ENCODE assay signal across 18 cellular contexts in genomic region chr12:11823593-11823992, GRCh38.
DNase-seq lines count a peak whose midpoint lies in the region; ATAC-seq and TF ChIP-seq lines count a peak whose summit lies in the region.
"Had no signal": no experiment of that assay in that cellular context is flagged by ENCODE, and none has a peak within 500 bp of the region (broad histone marks: within the 10 kb centered on the region; RNA-seq: fewer than 3 reads in every experiment).

No MANE protein-coding gene starts in this region.

- H3K9ac ChIP-seq in iPS-20b (ENCODE audit: low read depth, low read length) (no peak overlapping the region), smooth muscle cell (ENCODE audit: low read depth) (no peak overlapping the region)

- peaks cover 23% of the 10 kb centered on the region for H3F3A ChIP-seq in smooth muscle cell (ENCODE audit: low read depth)

- 98% methylated on average over 9 of the region's 9 CpGs for WGBS in smooth muscle cell (ENCODE audit: low lambda C conversion rate)

- CTCF ChIA-PET in T-cell (lab: Charles Lee), result no interaction called here

- H3K27me3 ChIP-seq in iPS-20b (ENCODE audit: insufficient read depth, low read length) (no peaks in the 10 kb centered on the region), smooth muscle cell (ENCODE audit: low read depth) (no peaks in the 10 kb centered on the region)
- H3K27me3 ChIP-seq: ascending aorta, upper lobe of left lung had no signal

- H3K36me3 Mint-ChIP-seq in activated T-cell treated with anti-CD3 and anti-CD28 coated beads, Interleukin-2, amount 50 U/mL, for 24 hours (ENCODE audit: low read depth), result peaks cover 50% of the 10 kb centered on the region
- H3K36me3 Mint-ChIP-seq in T-cell, result peaks cover 26% of the 10 kb centered on the region
- H3K36me3 Mint-ChIP-seq in type B pancreatic cell, result peaks cover 26% of the 10 kb centered on the region

- DNase-seq in activated T-cell treated with anti-CD3 and anti-CD28 coated beads, Interleukin-2, amount 50 U/mL, for 24 hours, result no peak
- no peak for DNase-seq in activated T-cell treated with anti-CD3 and anti-CD28 coated beads, Interleukin-2, amount 50 U/mL, for 1 hour
- no peak for DNase-seq in T-cell
- DNase-seq in smooth muscle cell (lab: John Stamatoyannopoulos, UW; ENCODE audit: unreplicated experiment), result no peak
- no peak for DNase-seq in NCI-H128 (lab: John Stamatoyannopoulos, UW; ENCODE audit: unreplicated experiment)
- DNase-seq in NCI-H2227 (lab: John Stamatoyannopoulos, UW; ENCODE audit: unreplicated experiment), result no peak
- DNase-seq in type B pancreatic cell (ENCODE audit: extremely low spot score, unreplicated experiment), result no peak
- DNase-seq: activated gamma-delta T cell; CD8-positive, alpha-beta memory T cell; DMS79 treated with DMSO at 0.1 percent for 48 hours; naive thymus-derived CD4-positive, alpha-beta T cell; NCI-H146; upper lobe of left lung had no signal

- no peak for ATAC-seq in T-cell (replicated peaks in 1 of 4)
- ATAC-seq: naive thymus-derived CD4-positive, alpha-beta T cell had no signal

- no peak overlapping the region for H2AFZ ChIP-seq in smooth muscle cell (ENCODE audit: low read depth)

- no peak overlapping the region for H3K4me3 Mint-ChIP-seq in activated T-cell treated with anti-CD3 and anti-CD28 coated beads, Interleukin-2, amount 50 U/mL, for 24 hours
- H3K4me3 Mint-ChIP-seq in T-cell (no peak overlapping the region), type B pancreatic cell (no peak overlapping the region)
- H3K4me3 Mint-ChIP-seq: naive thymus-derived CD4-positive, alpha-beta T cell had no signal

- no peaks in the 10 kb centered on the region for H3K9me3 ChIP-seq in iPS-20b (ENCODE audit: insufficient read depth, low read depth, low read length)
- H3K9me3 ChIP-seq in smooth muscle cell (replicated peaks; ENCODE audit: low read depth), result no peaks in the 10 kb centered on the region
- H3K9me3 ChIP-seq: ascending aorta, upper lobe of left lung had no signal

- H3K4me1 Mint-ChIP-seq in activated T-cell treated with anti-CD3 and anti-CD28 coated beads, Interleukin-2, amount 50 U/mL, for 24 hours (ENCODE audit: low read depth), result peaks cover 51% of the 10 kb centered on the region
- H3K4me1 Mint-ChIP-seq in T-cell (peaks cover 35 to 41% (median 40%) of the 10 kb centered on the region in 3 donors), type B pancreatic cell (ENCODE audit: unreplicated experiment) (peaks cover 26% of the 10 kb centered on the region)

- POLR2A ChIA-PET in T-cell (lab: Charles Lee), result no interaction called here

- H4K20me1 ChIP-seq in smooth muscle cell (ENCODE audit: low read depth), result peaks cover 6% of the 10 kb centered on the region

- peaks cover 29% of the 10 kb centered on the region for H3K79me2 ChIP-seq in smooth muscle cell (ENCODE audit: low read depth)

- H3K27ac Mint-ChIP-seq in activated T-cell treated with anti-CD3 and anti-CD28 coated beads, Interleukin-2, amount 50 U/mL, for 24 hours, result peak overlapping the region; percentile 54
- H3K27ac Mint-ChIP-seq in T-cell, result peak overlapping the region; percentile 59 to 62
- H3K27ac Mint-ChIP-seq in type B pancreatic cell, result no peak overlapping the region
- H3K27ac Mint-ChIP-seq: progenitor cell of endocrine pancreas had no signal

- no peak overlapping the region for H3K4me3 ChIP-seq in iPS-20b (ENCODE audit: low read length)
- no peak overlapping the region for H3K4me3 ChIP-seq in smooth muscle cell
- H3K4me3 ChIP-seq: ascending aorta, coronary artery, lung, upper lobe of left lung had no signal

- H3K9me3 Mint-ChIP-seq in activated T-cell treated with anti-CD3 and anti-CD28 coated beads, Interleukin-2, amount 50 U/mL, for 24 hours, result no peaks in the 10 kb centered on the region
- no peaks in the 10 kb centered on the region for H3K9me3 Mint-ChIP-seq in T-cell
- no peaks in the 10 kb centered on the region for H3K9me3 Mint-ChIP-seq in type B pancreatic cell
- H3K9me3 Mint-ChIP-seq: CD8-positive, alpha-beta memory T cell had no signal

- no peak for TF ChIP-seq CTCF in smooth muscle cell (IDR thresholded peaks at IDR 0.05; ENCODE audit: borderline replicate concordance, insufficient read depth, poor library complexity, severe bottlenecking)
- TF ChIP-seq CTCF in type B pancreatic cell (conservative IDR thresholded peaks at IDR 0.05), result no peak

- H3K4me2 ChIP-seq in smooth muscle cell, result peak overlapping the region; percentile 32

- H3K36me3 ChIP-seq in iPS-20b (ENCODE audit: insufficient read depth, low read depth, low read length), result no peaks in the 10 kb centered on the region
- peaks cover 2% of the 10 kb centered on the region for H3K36me3 ChIP-seq in smooth muscle cell (ENCODE audit: low read depth)
- H3K36me3 ChIP-seq: ascending aorta, upper lobe of left lung had no signal

- H3K4me1 ChIP-seq in iPS-20b (ENCODE audit: insufficient read depth, low read length) (peaks cover 34% of the 10 kb centered on the region), smooth muscle cell (ENCODE audit: low read depth) (peaks cover 53% of the 10 kb centered on the region)

- H3K27ac ChIP-seq in iPS-20b (ENCODE audit: low read length) (peak overlapping the region; percentile 58), smooth muscle cell (ENCODE audit: low read depth) (peak overlapping the region; percentile 91)

- H3K27me3 Mint-ChIP-seq in activated T-cell treated with anti-CD3 and anti-CD28 coated beads, Interleukin-2, amount 50 U/mL, for 24 hours, result no peaks in the 10 kb centered on the region
- H3K27me3 Mint-ChIP-seq in T-cell (no peaks in the 10 kb centered on the region), type B pancreatic cell (no peaks in the 10 kb centered on the region)
- H3K27me3 Mint-ChIP-seq: CD8-positive, alpha-beta memory T cell; naive thymus-derived CD4-positive, alpha-beta T cell; progenitor cell of endocrine pancreas had no signal
